22 cellular contexts compared by ENCODE assay signal in the genomic region with DNA sequence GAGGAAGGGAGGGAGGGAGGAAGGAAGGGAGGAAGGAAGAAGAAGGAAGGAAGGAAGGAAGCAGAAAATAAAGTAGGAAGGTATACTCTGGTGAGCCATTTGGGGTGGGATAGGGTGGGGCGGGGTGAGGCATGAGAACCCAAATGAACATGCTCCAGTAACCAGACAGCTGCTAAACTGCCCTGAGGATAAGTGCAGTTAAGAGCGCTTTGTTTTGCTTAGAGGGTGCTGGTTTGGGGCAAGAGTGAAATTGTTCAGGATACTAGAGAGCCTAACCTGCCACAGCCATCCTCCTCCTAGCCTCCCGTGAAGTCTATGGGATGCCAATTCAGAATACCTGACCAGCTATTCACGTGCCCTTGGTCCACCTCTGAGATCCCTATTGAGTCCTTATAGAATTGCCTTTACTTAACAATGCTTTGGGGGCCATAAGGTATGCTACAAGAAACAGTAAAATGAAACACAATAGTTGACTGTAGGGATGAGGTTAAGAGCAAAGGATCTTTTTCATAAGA.
"Had no signal": no experiment of that assay in that cellular context is flagged by ENCODE, and none has a peak within 500 bp of the region (broad histone marks: within the 10 kb centered on the region; RNA-seq: fewer than 3 reads in every experiment).

No MANE protein-coding gene starts in this region.

- H3K27me3 ChIP-seq: adrenal gland had no signal

- H3K4me1 Mint-ChIP-seq: activated naive CD8-positive, alpha-beta T cell treated with anti-CD3 and anti-CD28 coated beads, Interleukin-2, amount 10 ng/mL, durations not matched to agents 7 days and 5 days; T-cell had no signal

- ATAC-seq: activated CD8-positive, alpha-beta T cell treated with anti-CD3 and anti-CD28 coated beads, Interleukin-2, amount 10 ng/mL, durations not matched to agents 7 days and 5 days; PC-3; T-cell had no signal

- H3K27ac Mint-ChIP-seq: activated CD8-positive, alpha-beta T cell treated with anti-CD3 and anti-CD28 coated beads, Interleukin-2, amount 10 ng/mL, durations not matched to agents 7 days and 5 days; activated naive CD8-positive, alpha-beta T cell treated with anti-CD3 and anti-CD28 coated beads, Interleukin-2, amount 10 ng/mL, durations not matched to agents 7 days and 5 days; T-cell had no signal

- H3K4me3 Mint-ChIP-seq: activated CD8-positive, alpha-beta T cell treated with anti-CD3 and anti-CD28 coated beads, Interleukin-2, amount 10 ng/mL, durations not matched to agents 7 days and 5 days; activated naive CD8-positive, alpha-beta T cell treated with anti-CD3 and anti-CD28 coated beads, Interleukin-2, amount 10 ng/mL, durations not matched to agents 7 days and 5 days; T-cell had no signal

- H3K4me3 ChIP-seq: adrenal gland, SK-N-MC had no signal

- H3K9me3 Mint-ChIP-seq: activated naive CD8-positive, alpha-beta T cell treated with anti-CD3 and anti-CD28 coated beads, Interleukin-2, amount 10 ng/mL, durations not matched to agents 7 days and 5 days; T-cell had no signal

- DNase-seq: activated CD4-positive, alpha-beta T cell treated with anti-CD3 and anti-CD28 coated beads, Interleukin-2, amount 50 U/mL, for 1 hour; activated CD4-positive, CD25-positive, alpha-beta regulatory T cell; activated CD8-positive, alpha-beta memory T cell treated with anti-CD3 and anti-CD28 coated beads, Interleukin-2, amount 50 U/mL, for 48 hours; activated CD8-positive, alpha-beta T cell treated with anti-CD3 and anti-CD28 coated beads, Interleukin-2, amount 10 ng/mL, durations not matched to agents 7 days and 5 days; activated naive CD4-positive, alpha-beta T cell treated with anti-CD3 and anti-CD28 coated beads, Interleukin-2, amount 50 U/mL, for 16 hours; activated naive CD8-positive, alpha-beta T cell treated with anti-CD3 and anti-CD28 coated beads, Interleukin-2, amount 10 ng/mL, durations not matched to agents 7 days and 5 days; activated T-cell treated with anti-CD3 and anti-CD28 coated beads, Interleukin-2, amount 50 U/mL, for 1 hour; adrenal gland; anterior cingulate cortex; cerebellar nuclear complex; KG1; NCI-H1048; NCI-H146; NCI-H1930; NCI-H2107; NCI-H510A treated with DMSO at 0.1 percent for 48 hours; PC-3; SIG-M5; T-cell; T-helper 2 cell; T1000 had no signal

- H3K9me3 ChIP-seq: adrenal gland had no signal

- H3K27ac ChIP-seq: adrenal gland, SK-N-MC had no signal

- H3K36me3 ChIP-seq: adrenal gland had no signal

- H3K36me3 Mint-ChIP-seq: activated naive CD8-positive, alpha-beta T cell treated with anti-CD3 and anti-CD28 coated beads, Interleukin-2, amount 10 ng/mL, durations not matched to agents 7 days and 5 days; T-cell had no signal
